ENCODE assay signal across 16 cellular contexts in genomic region chrX:9609987-9610386, GRCh38.
A peak's percentile ranks its signal among the peaks of the same experiment; 100 is the strongest.
DNase-seq lines count a peak whose midpoint lies in the region; FAIRE-seq lines count a peak whose summit lies in the region.
"Had no signal": no experiment of that assay in that cellular context is flagged by ENCODE, and none has a peak within 500 bp of the region (broad histone marks: within the 10 kb centered on the region; RNA-seq: fewer than 3 reads in every experiment).

No MANE protein-coding gene starts in this region.

- no peaks in the 10 kb centered on the region for H3K36me3 ChIP-seq in mesenchymal stem cell (ENCODE audit: control insufficient read depth in 1 of 2, insufficient read depth in 2 of 2, low read depth in 1 of 2, low read length in 2 of 2)
- H3K36me3 ChIP-seq in small intestine (ENCODE audit: control insufficient read depth in 2 of 2, insufficient read depth in 2 of 2, low read length in 2 of 2) = no peaks in the 10 kb centered on the region

- WGBS in mesenchymal stem cell = 92% methylated on average over 2 of the region's 3 CpGs
- WGBS in small intestine, 3 donors = 73 to 94% (median 93%) methylated on average over 3 of the region's 3 CpGs

- no peak overlapping the region for H3K14ac ChIP-seq in mesenchymal stem cell (ENCODE audit: low read length in 2 of 2)

- H4K8ac ChIP-seq in mesenchymal stem cell (ENCODE audit: low read length) = no peak overlapping the region

- no peak overlapping the region for H3K23ac ChIP-seq in mesenchymal stem cell (ENCODE audit: low read length in 2 of 2)

- no peak overlapping the region for H2AFZ ChIP-seq in mesenchymal stem cell (ENCODE audit: low read depth, low read length)

- H3K9me3 ChIP-seq in mesenchymal stem cell (ENCODE audit: control insufficient read depth, low read length) = no peaks in the 10 kb centered on the region
- H3K9me3 ChIP-seq in small intestine (ENCODE audit: control insufficient read depth, low read depth) = no peaks in the 10 kb centered on the region

- no peaks in the 10 kb centered on the region for H3K27me3 ChIP-seq in mesenchymal stem cell (ENCODE audit: control insufficient read depth in 1 of 2, insufficient read depth in 1 of 2, low read length in 2 of 2)
- no peaks in the 10 kb centered on the region for H3K27me3 ChIP-seq in small intestine (ENCODE audit: control insufficient read depth in 2 of 2, insufficient read depth in 2 of 2, low read length in 2 of 2)

- H3K18ac ChIP-seq in mesenchymal stem cell (ENCODE audit: low read depth in 1 of 2, low read length in 2 of 2) = no peak overlapping the region

- H3K4me2 ChIP-seq in mesenchymal stem cell (ENCODE audit: low read length, poor library complexity, severe bottlenecking) = no peak overlapping the region

- no peak overlapping the region for H2BK5ac ChIP-seq in mesenchymal stem cell (ENCODE audit: low read depth, low read length, poor library complexity, severe bottlenecking)

- peaks cover 14% of the 10 kb centered on the region for H3K4me1 ChIP-seq in mesenchymal stem cell (ENCODE audit: control insufficient read depth, insufficient read depth, low read depth, low read length)
- no peaks in the 10 kb centered on the region for H3K4me1 ChIP-seq in small intestine (ENCODE audit: control insufficient read depth in 2 of 2, insufficient read depth in 1 of 2, low read depth in 1 of 2, low read length in 1 of 2)

- no peak overlapping the region for H3K9ac ChIP-seq in mesenchymal stem cell (ENCODE audit: low read length)

- no peak overlapping the region for H2BK12ac ChIP-seq in mesenchymal stem cell (ENCODE audit: low read length in 2 of 2)

- DNase-seq in NCI-H1092 treated with DMSO at 0.1 percent for 48 hours (lab: John Stamatoyannopoulos, UW) (peak; percentile 27), NCI-H1092 (lab: John Stamatoyannopoulos, UW) (no peak), NCI-H2029 (lab: John Stamatoyannopoulos, UW) (peak; percentile 20), NCI-H510A treated with DMSO at 0.1 percent for 48 hours (lab: John Stamatoyannopoulos, UW) (peak; percentile 61), mesenchymal stem cell (no peak), hippocampal formation (lab: John Stamatoyannopoulos, UW) (no peak), small intestine (no peak), amygdala (lab: John Stamatoyannopoulos, UW) (no peak)
- DNase-seq: CD8-positive, alpha-beta T cell; COR-L47; DMS79 treated with DMSO at 0.1 percent for 48 hours; HFFc6 had no signal

- no peak overlapping the region for H4K91ac ChIP-seq in mesenchymal stem cell (ENCODE audit: low read length)

- H2AK5ac ChIP-seq in mesenchymal stem cell (ENCODE audit: low read length, severe bottlenecking) = peak overlapping the region; percentile 75

- H3K4me3 ChIP-seq in mesenchymal stem cell (ENCODE audit: insufficient read depth in 1 of 2, low read depth in 1 of 2, low read length in 2 of 2) = no peak overlapping the region
- H3K4me3 ChIP-seq in small intestine (ENCODE audit: low read depth in 1 of 2, low read length in 2 of 2) = no peak overlapping the region

- H3K79me1 ChIP-seq in mesenchymal stem cell (replicated peaks; ENCODE audit: low read length, poor library complexity, severe bottlenecking) = peaks cover 6% of the 10 kb centered on the region

- no peak for FAIRE-seq in small intestine (lab: Jason Lieb, UNC)
- FAIRE-seq: D721Med, G401.6, GM12891 had no signal

- no peak overlapping the region for H2BK120ac ChIP-seq in mesenchymal stem cell (ENCODE audit: low read depth, low read length)

- no peak overlapping the region for H3K4ac ChIP-seq in mesenchymal stem cell (ENCODE audit: low read depth in 1 of 2, low read length in 2 of 2)

- no peak overlapping the region for H2BK15ac ChIP-seq in mesenchymal stem cell (ENCODE audit: low read depth, poor library complexity, severe bottlenecking)

- H3K27ac ChIP-seq in mesenchymal stem cell (ENCODE audit: low read length, poor library complexity, severe bottlenecking) = no peak overlapping the region
- H3K27ac ChIP-seq in small intestine (ENCODE audit: low read depth in 1 of 2, low read length in 1 of 2) = no peak overlapping the region
- H3K27ac ChIP-seq: 22Rv1 had no signal

Comparison
In these comparisons a context has a peak if more than half of its experiments do, and no peak if none do; other contexts are left out.
1. DNase-seq: peak in NCI-H1092 treated with DMSO at 0.1 percent for 48 hours (single experiment), NCI-H2029 (single experiment) and NCI-H510A treated with DMSO at 0.1 percent for 48 hours (single experiment); none in NCI-H1092 (single experiment), mesenchymal stem cell (single experiment), hippocampal formation (0 of 2), small intestine (single experiment) and amygdala (0 of 56).